1 cellular context compared by ENCODE assay signal in the genomic region with DNA sequence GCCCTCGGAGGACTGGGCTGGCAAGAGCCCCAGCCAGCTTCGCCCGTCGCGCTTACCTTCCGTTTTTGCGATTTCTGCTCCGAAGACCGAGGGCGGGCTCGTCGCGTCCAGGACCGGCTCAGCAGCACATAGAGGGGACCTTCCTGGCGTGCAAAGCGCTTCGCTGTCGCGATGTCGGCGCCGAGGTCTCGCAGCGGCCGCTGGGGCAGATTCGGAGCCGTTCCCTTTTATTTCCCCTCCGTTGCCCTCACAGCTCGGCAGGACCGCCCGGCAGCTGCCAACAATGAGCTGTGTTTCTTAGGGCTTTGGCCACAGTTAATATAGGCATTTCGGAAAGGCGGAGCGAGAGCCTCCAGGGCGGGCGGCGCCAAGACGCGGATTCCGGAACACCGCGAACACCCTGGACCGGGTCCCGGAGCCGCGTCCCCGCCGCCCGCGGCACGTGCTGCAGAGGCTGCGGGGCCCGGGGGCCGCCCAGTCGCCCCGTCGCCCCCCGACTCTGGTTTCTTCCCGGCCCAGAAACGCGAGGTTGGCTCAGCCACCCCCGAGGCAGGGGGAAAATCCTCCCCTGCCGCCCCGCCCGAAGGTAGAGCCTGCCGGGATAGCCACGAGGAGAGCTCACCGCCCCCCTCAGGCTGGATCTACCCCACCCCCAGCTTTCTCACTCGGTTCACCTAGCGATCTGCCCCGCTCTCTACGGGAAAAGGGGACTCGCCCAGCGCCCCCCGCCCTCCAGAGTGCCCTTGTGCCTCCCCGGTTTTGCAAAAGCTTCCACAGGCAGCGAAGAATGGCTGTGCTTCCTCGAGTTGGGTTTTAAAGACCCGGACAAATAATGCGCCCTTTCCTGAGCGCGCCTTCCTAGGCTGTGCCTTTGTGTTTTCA.
TF ChIP-seq lines count a peak whose summit lies in the region.

A gene with protein sequence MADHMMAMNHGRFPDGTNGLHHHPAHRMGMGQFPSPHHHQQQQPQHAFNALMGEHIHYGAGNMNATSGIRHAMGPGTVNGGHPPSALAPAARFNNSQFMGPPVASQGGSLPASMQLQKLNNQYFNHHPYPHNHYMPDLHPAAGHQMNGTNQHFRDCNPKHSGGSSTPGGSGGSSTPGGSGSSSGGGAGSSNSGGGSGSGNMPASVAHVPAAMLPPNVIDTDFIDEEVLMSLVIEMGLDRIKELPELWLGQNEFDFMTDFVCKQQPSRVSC (minus strand): TSS at position 292 of the 882 bp plus-strand sequence. CDS start 704 bp downstream, outside the sequence.

TF ChIP-seq in SK-N-SH treated with all-trans-retinoic acid at 6 μM for 48 hours, 23 proteins besides CTCF, POLR2A, EP300 and RAD21 (continued from another document):
- TF ChIP-seq, protein P1, sequence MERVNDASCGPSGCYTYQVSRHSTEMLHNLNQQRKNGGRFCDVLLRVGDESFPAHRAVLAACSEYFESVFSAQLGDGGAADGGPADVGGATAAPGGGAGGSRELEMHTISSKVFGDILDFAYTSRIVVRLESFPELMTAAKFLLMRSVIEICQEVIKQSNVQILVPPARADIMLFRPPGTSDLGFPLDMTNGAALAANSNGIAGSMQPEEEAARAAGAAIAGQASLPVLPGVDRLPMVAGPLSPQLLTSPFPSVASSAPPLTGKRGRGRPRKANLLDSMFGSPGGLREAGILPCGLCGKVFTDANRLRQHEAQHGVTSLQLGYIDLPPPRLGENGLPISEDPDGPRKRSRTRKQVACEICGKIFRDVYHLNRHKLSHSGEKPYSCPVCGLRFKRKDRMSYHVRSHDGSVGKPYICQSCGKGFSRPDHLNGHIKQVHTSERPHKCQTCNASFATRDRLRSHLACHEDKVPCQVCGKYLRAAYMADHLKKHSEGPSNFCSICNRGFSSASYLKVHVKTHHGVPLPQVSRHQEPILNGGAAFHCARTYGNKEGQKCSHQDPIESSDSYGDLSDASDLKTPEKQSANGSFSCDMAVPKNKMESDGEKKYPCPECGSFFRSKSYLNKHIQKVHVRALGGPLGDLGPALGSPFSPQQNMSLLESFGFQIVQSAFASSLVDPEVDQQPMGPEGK (CRISPR knock-in tag; IDR thresholded peaks at IDR 0.05; ENCODE audit: borderline replicate concordance), result no peak
- TF ChIP-seq SNAI2 (CRISPR knock-in tag; IDR thresholded peaks at IDR 0.05) (no peak), ARNTL (CRISPR knock-in tag; IDR thresholded peaks at IDR 0.05; ENCODE audit: borderline replicate concordance, low read depth) (no peak), GLIS3 (CRISPR knock-in tag; IDR thresholded peaks at IDR 0.05) (no peak)
